Comparison of ENCODE assay signal across 1 cellular context in genomic region chr7:76047811-76048667, GRCh38.
TF ChIP-seq lines count a peak whose summit lies in the region.

TSS of gene MDH2 (plus strand) at chr7:76048106. CDS start at chr7:76048161, 55 bp downstream.
TSS of gene STYXL1 (minus strand) at chr7:76048000. CDS start at chr7:76030523, 17,477 bp downstream.

TF ChIP-seq in A549, 52 proteins besides CTCF, POLR2A, EP300 and RAD21 (continued from another document):
- peak; percentile 83; the same call in 1 of the 2 replicates for TF ChIP-seq ELK1 (IDR thresholded peaks at IDR 0.05; ENCODE audit: low read depth, low read length)
- 0 out of 2 replicates have a peak, but pooled peaks have one; percentile 50 for TF ChIP-seq PBX3 (IDR thresholded peaks at IDR 0.05)
- TF ChIP-seq MAX (IDR thresholded peaks at IDR 0.05), result peak; percentile 97
